In the genomic region with DNA sequence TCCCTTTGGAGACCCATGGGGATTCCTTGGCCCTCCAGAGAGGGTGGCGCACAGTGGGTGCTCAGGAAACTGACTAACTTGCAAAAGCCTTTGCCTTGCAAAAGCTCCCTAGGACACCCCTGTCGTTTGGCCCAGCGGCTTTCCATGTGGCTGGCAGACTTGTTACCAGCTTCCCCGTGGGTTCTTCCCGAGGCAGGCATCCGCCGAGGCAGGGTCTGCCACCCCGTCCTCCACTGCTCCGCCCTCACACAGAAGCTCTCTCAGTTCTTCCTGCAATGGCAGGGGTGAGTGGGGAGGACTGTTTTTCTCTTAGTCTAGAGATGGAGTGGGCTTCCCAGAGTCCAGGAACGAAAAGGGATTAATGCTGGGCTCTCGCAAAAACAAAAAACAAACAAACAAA, we compare ENCODE assay signal across 8 cellular contexts. TPM values are rescaled to one million over a fixed set of nuclear protein-coding genes. Genes with fewer than 3 reads are reported as not detected.
"Had no signal": no experiment of that assay in that cellular context is flagged by ENCODE, and none has a peak within 500 bp of the region (broad histone marks: within the 10 kb centered on the region; RNA-seq: fewer than 3 reads in every experiment).

No MANE protein-coding gene starts in this region.

- H3K27ac ChIP-seq: HL-60 had no signal

- H3K4me3 Mint-ChIP-seq: HFFc6 had no signal

- H3K27ac Mint-ChIP-seq: HFFc6 had no signal

- H3K9me3 Mint-ChIP-seq: HFFc6 had no signal

- H3K9me3 ChIP-seq: HAP-1 had no signal

- H3K4me1 ChIP-seq: HAP-1 had no signal

- DNase-seq: GOT3 had no signal

- H3K4me3 ChIP-seq: HAP-1, K562 had no signal

- H3K36me3 ChIP-seq: HAP-1 had no signal

RNA-seq across cellular contexts. Expression of gene ALX4, which starts 23.0 kb away (rescaled TPM):
- total RNA-seq: H7, HepG2, HT1080 had no signal
- polyA plus RNA-seq: HepG2 had no signal
